ENCODE assay signal across 29 cellular contexts in the genomic region with DNA sequence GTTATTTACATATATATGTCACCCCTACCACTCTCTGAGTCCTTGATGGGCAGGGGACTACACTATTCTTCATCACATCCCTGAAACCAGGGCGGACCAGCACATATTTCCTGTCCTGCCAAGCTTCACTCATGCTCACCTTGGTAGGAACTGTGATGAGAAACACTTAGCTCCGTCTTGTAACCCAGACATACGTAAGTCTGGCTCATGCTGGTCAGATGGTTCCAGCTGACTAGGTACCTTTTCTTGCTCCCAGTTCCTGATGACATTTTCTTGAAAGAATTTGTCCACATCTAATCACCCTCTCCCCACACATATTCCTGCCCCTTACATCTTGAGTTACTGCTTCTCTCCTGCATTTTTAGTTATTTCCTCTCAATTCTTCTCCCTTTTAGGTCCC.
"Had no signal": no experiment of that assay in that cellular context is flagged by ENCODE, and none has a peak within 500 bp of the region (broad histone marks: within the 10 kb centered on the region; RNA-seq: fewer than 3 reads in every experiment).

No MANE protein-coding gene starts in this region.

- H3K36me3 ChIP-seq: breast epithelium, MG63, SJCRH30, WERI-Rb-1 had no signal

- FAIRE-seq: astrocyte had no signal

- H3K4me1 ChIP-seq: body of pancreas, breast epithelium, SJCRH30 had no signal

- DNase-seq: activated CD4-positive, alpha-beta T cell treated with anti-CD3 and anti-CD28 coated beads for 1 hour; activated CD4-positive, alpha-beta T cell treated with anti-CD3 and anti-CD28 coated beads, Interleukin-2, amount 10 ng/mL, durations not matched to agents 7 days and 5 days; activated CD4-positive, alpha-beta T cell treated with anti-CD3 and anti-CD28 coated beads, Interleukin-2, amount 50 U/mL, for 48 hours; activated CD4-positive, CD25-positive, alpha-beta regulatory T cell; activated CD8-positive, alpha-beta T cell treated with anti-CD3 and anti-CD28 coated beads, Interleukin-2, amount 10 ng/mL, durations not matched to agents 7 days and 5 days; activated gamma-delta T cell; activated naive CD4-positive, alpha-beta T cell treated with Interleukin-2 at 50 U/mL for 16 hours; activated naive CD8-positive, alpha-beta T cell treated with anti-CD3 and anti-CD28 coated beads, Interleukin-2, amount 10 ng/mL, durations not matched to agents 7 days and 5 days; activated T-cell treated with anti-CD3 and anti-CD28 coated beads, Interleukin-2, amount 50 U/mL, for 24 hours; amygdala; body of pancreas; Kasumi-1; KG1; MG63; NCI-H1048; NCI-H1105 treated with DMSO at 0.1 percent for 48 hours; NCI-H1436; NCI-H1694 treated with DMSO at 0.1 percent for 48 hours; NCI-H2029; NCI-H345; NCI-H510A; NCI-H748 treated with DMSO at 0.1 percent for 48 hours; SHP77; SJCRH30; T1000; WERI-Rb-1 had no signal

- ATAC-seq: activated CD8-positive, alpha-beta T cell treated with anti-CD3 and anti-CD28 coated beads, Interleukin-2, amount 10 ng/mL, durations not matched to agents 7 days and 5 days; body of pancreas had no signal

- H3K27ac ChIP-seq: body of pancreas, breast epithelium, SJCRH30, SK-N-MC, WERI-Rb-1 had no signal

- H3K27me3 ChIP-seq: body of pancreas, breast epithelium, MG63, SJCRH30 had no signal

- H3K4me3 ChIP-seq: body of pancreas, breast epithelium, MG63, SJCRH30, SK-N-MC had no signal

- H3K9me3 ChIP-seq: body of pancreas, breast epithelium, MG63, SJCRH30 had no signal
